7 cellular contexts compared by ENCODE assay signal in genomic region chr1:224433041-224433670, GRCh38. TPM values are rescaled to one million over a fixed set of nuclear protein-coding genes. Genes with fewer than 3 reads are reported as not detected.
A peak's percentile ranks its signal among the peaks of the same experiment; 100 is the strongest.
DNase-seq lines count a peak whose midpoint lies in the region; ATAC-seq, FAIRE-seq and TF ChIP-seq lines count a peak whose summit lies in the region.

No MANE protein-coding gene starts in this region.

- peak in 1 of 2 donors; percentile 5 for TF ChIP-seq POLR2A in adrenal gland (IDR thresholded peaks at IDR 0.05)

- H3K36me3 ChIP-seq in adrenal gland (replicated peaks in 1 of 2), result peaks cover 0 to 12% of the 10 kb centered on the region in 2 donors

- H3K4me1 ChIP-seq in adrenal gland (replicated peaks in 1 of 2), result peaks cover 22 to 49% of the 10 kb centered on the region in 2 donors

- ATAC-seq in HG03280 (IDR thresholded peaks at IDR 0.05; ENCODE audit: unreplicated experiment), result no peak

- H3K9me3 ChIP-seq in adrenal gland (replicated peaks in 1 of 3), result no peaks in the 10 kb centered on the region

- in situ Hi-C loops in GM13977 (cut with MboI; ENCODE audit: low pct_unique_long_range_greater_than_20kb, low sequenced_read_pairs, unreplicated experiment), result no loop called here

- TF ChIP-seq CTCF in adrenal gland (IDR thresholded peaks at IDR 0.05) (no peak), retinal pigment epithelial cell (conservative IDR thresholded peaks at IDR 0.05; ENCODE audit: low read depth, low read length) (no peak), GM13977 (IDR thresholded peaks at IDR 0.05; ENCODE audit: extremely low read depth, insufficient read depth, missing control alignments) (no peak)

- H3K27me3 ChIP-seq in adrenal gland, result no peaks in the 10 kb centered on the region

- H3K4me3 ChIP-seq in adrenal gland, result peak overlapping the region; percentile 69 to 99 (median 86)
- peak overlapping the region; percentile 84 for H3K4me3 ChIP-seq in retinal pigment epithelial cell (ENCODE audit: low read length)

- WGBS in adrenal gland, 4 donors, result 0 to 2% (median 1%) methylated on average over 19 of the region's 19 CpGs

- peak overlapping the region; percentile 84 to 100 (median 94) for H3K27ac ChIP-seq in adrenal gland

- DNase-seq in GM18507 (ENCODE audit: extremely low spot score, insufficient read length, low read depth), result no peak
- DNase-seq in NCI-H2227 treated with DMSO at 0.1 percent for 48 hours (lab: John Stamatoyannopoulos, UW), result peak; percentile 40
- peak in 5 of 7 donors; percentile 33 to 63 (median 40) for DNase-seq in adrenal gland
- DNase-seq in hepatic stellate cell (ENCODE audit: low spot score), result peak; percentile 11
- DNase-seq in retinal pigment epithelial cell (ENCODE audit: low read depth), result no peak
- DNase-seq in GM13977 (ENCODE audit: low spot score), result no peak

- peak; percentile 77 for FAIRE-seq in GM18507 (lab: Jason Lieb, UNC)

- intact Hi-C loops in adrenal gland (cut with DNase I), result no loop called here

RNA-seq across cellular contexts. Expression of gene WDR26, which starts 1.4 kb away (rescaled TPM):
- 10 to 100 TPM; 48.7 to 92.0 (median 77.6) TPM for total RNA-seq in adrenal gland
- 10 to 100 TPM; 25.6 to 52.4 (median 36.5) TPM for polyA plus RNA-seq in adrenal gland

Comparison
In these comparisons a context has a peak if more than half of its experiments do, and no peak if none do; other contexts are left out.
1. DNase-seq: peak in NCI-H2227 treated with DMSO at 0.1 percent for 48 hours (single experiment), adrenal gland (5 of 7) and hepatic stellate cell (single experiment); none in GM18507 (single experiment), retinal pigment epithelial cell (single experiment) and GM13977 (single experiment).